Comparison of ENCODE assay signal across 14 cellular contexts in the genomic region with DNA sequence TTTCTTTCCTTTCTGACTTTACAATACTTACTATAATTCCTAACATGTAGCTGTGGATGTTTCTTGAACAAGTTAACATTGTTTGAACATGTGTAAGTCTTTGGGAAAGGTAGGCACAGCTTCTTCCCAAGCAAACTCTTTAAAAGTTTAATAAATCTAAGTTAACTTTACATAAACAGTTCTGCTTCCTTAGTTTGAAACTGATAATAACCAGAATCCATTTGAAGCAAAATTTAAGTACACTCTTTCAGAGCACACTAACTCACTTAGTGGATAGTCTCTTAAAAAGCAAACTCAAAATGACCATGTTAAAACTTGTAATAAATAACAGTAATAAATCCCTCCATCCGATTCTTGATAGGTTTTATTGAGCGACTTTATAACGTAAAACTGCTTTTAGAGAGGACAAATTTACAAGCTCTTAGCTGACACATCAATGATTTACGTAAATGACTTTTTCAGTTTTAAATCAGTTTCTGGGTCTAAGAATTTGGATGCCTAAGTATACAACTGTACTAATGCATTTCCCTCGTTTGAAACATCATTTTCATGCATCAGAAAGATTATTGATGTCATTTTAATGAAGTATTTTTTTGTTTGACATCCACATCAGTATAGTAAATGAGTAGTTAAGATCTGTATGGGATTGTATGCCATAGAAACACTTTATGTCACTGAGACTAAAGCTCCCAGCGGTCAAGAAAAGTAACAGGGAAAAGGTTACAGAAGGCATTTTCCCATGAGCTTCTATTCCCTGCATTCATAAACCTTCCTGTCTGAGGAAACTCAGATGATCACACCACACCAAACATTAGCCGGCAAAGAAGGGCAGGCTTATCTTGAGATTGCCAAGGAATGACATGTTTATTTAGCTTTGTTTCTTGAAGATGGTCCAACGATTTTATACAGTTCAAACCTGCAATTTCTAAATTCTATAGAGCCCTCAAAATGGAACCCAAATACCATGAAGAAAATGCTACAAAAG.
DNase-seq lines count a peak whose midpoint lies in the region; ATAC-seq and TF ChIP-seq lines count a peak whose summit lies in the region.
"Had no signal": no experiment of that assay in that cellular context is flagged by ENCODE, and none has a peak within 500 bp of the region (broad histone marks: within the 10 kb centered on the region; RNA-seq: fewer than 3 reads in every experiment).

No MANE protein-coding gene starts in this region.

- H3K27ac ChIP-seq in esophagus squamous epithelium = peak overlapping the region; percentile 8 to 74 (median 62)
- peak overlapping the region; percentile 57 for H3K27ac ChIP-seq in mesodermal cell (ENCODE audit: low read depth, low read length, severe bottlenecking)
- peak overlapping the region; percentile 55 to 61 for H3K27ac ChIP-seq in thoracic aorta
- H3K27ac ChIP-seq: C4-2B had no signal

- intact Hi-C loops in esophagus squamous epithelium (cut with DNase I) = no loop called here

- no peak for ATAC-seq in thoracic aorta (ENCODE audit: insufficient number of reproducible peaks, low FRiP score, low read depth)
- no peak for ATAC-seq in GM19397 (IDR thresholded peaks at IDR 0.05; ENCODE audit: unreplicated experiment)

- H3K9me3 ChIP-seq in esophagus squamous epithelium (no peaks in the 10 kb centered on the region), mesodermal cell (ENCODE audit: control insufficient read depth, low read length) (no peaks in the 10 kb centered on the region), thoracic aorta (no peaks in the 10 kb centered on the region)
- H3K9me3 ChIP-seq: upper lobe of left lung had no signal

- H3K4me1 ChIP-seq in esophagus squamous epithelium (peaks cover 0 to 21% (median 3%) of the 10 kb centered on the region in 3 donors), mesodermal cell (ENCODE audit: control insufficient read depth, insufficient read depth, low read length, poor library complexity, severe bottlenecking) (no peaks in the 10 kb centered on the region), thoracic aorta (ENCODE audit: control insufficient read depth in 1 of 2, low read depth in 2 of 2) (peaks cover 8 to 31% of the 10 kb centered on the region in 2 donors)

- TF ChIP-seq POLR2A in esophagus squamous epithelium (IDR thresholded peaks at IDR 0.05) = no peak

- H3K36me3 ChIP-seq in esophagus squamous epithelium (no peaks in the 10 kb centered on the region), mesodermal cell (ENCODE audit: control insufficient read depth, insufficient read depth, low read length) (no peaks in the 10 kb centered on the region), thoracic aorta (no peaks in the 10 kb centered on the region)
- H3K36me3 ChIP-seq: upper lobe of left lung had no signal

- TF ChIP-seq CTCF in esophagus squamous epithelium (IDR thresholded peaks at IDR 0.05) = no peak
- TF ChIP-seq CTCF in thoracic aorta (IDR thresholded peaks at IDR 0.05) = no peak
- TF ChIP-seq CTCF in GM20000 (IDR thresholded peaks at IDR 0.05; ENCODE audit: extremely low read depth, missing control alignments) = no peak

- H3K27me3 ChIP-seq in esophagus squamous epithelium = no peaks in the 10 kb centered on the region
- H3K27me3 ChIP-seq in thoracic aorta (replicated peaks; ENCODE audit: insufficient read depth) = no peaks in the 10 kb centered on the region
- H3K27me3 ChIP-seq: upper lobe of left lung had no signal

- WGBS in esophagus squamous epithelium, 2 donors = 47 to 54% methylated on average over 8 of the region's 8 CpGs
- 88 to 100% methylated on average over 3 to 4 of the region's 8 CpGs for WGBS in mesodermal cell (ENCODE audit: insufficient coverage in 2 of 2), 2 experiments

- DNase-seq in NCI-H460 (ENCODE audit: extremely low read depth, low read depth) = peak; percentile 90
- DNase-seq in esophagus squamous epithelium (lab: John Stamatoyannopoulos, UW) = no peak
- no peak for DNase-seq in thoracic aorta (ENCODE audit: low spot score)
- no peak for DNase-seq in ecto neural progenitor cell (ENCODE audit: low spot score)
- DNase-seq in GM20000 (ENCODE audit: low spot score) = no peak
- DNase-seq in ureter (ENCODE audit: low spot score) = no peak
- DNase-seq: activated CD4-positive, alpha-beta memory T cell treated with anti-CD3 and anti-CD28 coated beads, Interleukin-2, amount 10 ng/mL, durations not matched to agents 7 days and 5 days; DND-41; effector CD8-positive, alpha-beta T cell; stimulated activated CD4-positive, alpha-beta T cell treated with anti-CD3 and anti-CD28 coated beads, Interleukin-15, amount 100 ng/mL, for 24 hours had no signal

- H3K4me3 ChIP-seq in esophagus squamous epithelium = peak overlapping the region in 1 of 4 donors; percentile 11
- H3K4me3 ChIP-seq in mesodermal cell (ENCODE audit: extremely low read depth, insufficient read depth, low read length, poor library complexity, severe bottlenecking) = no peak overlapping the region
- peak overlapping the region; percentile 51 for H3K4me3 ChIP-seq in thoracic aorta
- H3K4me3 ChIP-seq: upper lobe of left lung had no signal
